ENCODE assay signal across 17 cellular contexts in genomic region chr17:17419621-17420020, GRCh38. TPM values are rescaled to one million over a fixed set of nuclear protein-coding genes. Genes with fewer than 3 reads are reported as not detected.
DNase-seq lines count a peak whose midpoint lies in the region; ATAC-seq and TF ChIP-seq lines count a peak whose summit lies in the region.
"Had no signal": no experiment of that assay in that cellular context is flagged by ENCODE, and none has a peak within 500 bp of the region (broad histone marks: within the 10 kb centered on the region; RNA-seq: fewer than 3 reads in every experiment).

No MANE protein-coding gene starts in this region.

- no peak for TF ChIP-seq CTCF in heart right ventricle (IDR thresholded peaks at IDR 0.05)
- no peak for TF ChIP-seq CTCF in parathyroid adenoma (IDR thresholded peaks at IDR 0.05)

- peaks cover 0 to 7% (median 0%) of the 10 kb centered on the region in 11 donors for H3K9me3 ChIP-seq in heart right ventricle
- H3K9me3 ChIP-seq in parathyroid adenoma (ENCODE audit: control insufficient read depth, low read length): no peaks in the 10 kb centered on the region
- H3K9me3 ChIP-seq: ascending aorta had no signal

- no peak for ATAC-seq in stimulated activated naive CD8-positive, alpha-beta T cell treated with anti-CD3 and anti-CD28 coated beads, Interleukin-15, amount 100 ng/mL, for 72 hours
- ATAC-seq in heart right ventricle: peak in 4 of 8 donors; percentile 24 to 65 (median 44)

- H3K27me3 ChIP-seq in heart right ventricle (no peaks in the 10 kb centered on the region), parathyroid adenoma (ENCODE audit: control insufficient read depth, insufficient read depth, low read length) (no peaks in the 10 kb centered on the region)
- H3K27me3 ChIP-seq: ascending aorta had no signal

- H3K27ac ChIP-seq in heart right ventricle (peak overlapping the region in 9 of 10 donors; percentile 52 to 81 (median 74)), parathyroid adenoma (peak overlapping the region; percentile 15)
- H3K27ac ChIP-seq: ascending aorta had no signal

- 54 to 72% methylated on average over 4 of the region's 4 CpGs for WGBS in heart right ventricle, 2 donors

- no peak overlapping the region for H3K4me3 Mint-ChIP-seq in stimulated activated naive CD8-positive, alpha-beta T cell treated with anti-CD3 and anti-CD28 coated beads, Interleukin-15, Interleukin-2, amounts not matched to agents 100 ng/mL and 50 ng/mL, for 24 hours
- H3K4me3 Mint-ChIP-seq in stimulated activated naive CD8-positive, alpha-beta T cell treated with anti-CD3 and anti-CD28 coated beads, Interleukin-15, amount 100 ng/mL, for 72 hours: no peak overlapping the region
- H3K4me3 Mint-ChIP-seq: activated B cell treated with CpG ODN at 0.5 μM for 24 hours; dendritic cell treated with granulocyte-macrophage colony-stimulating factor and Interleukin-4, amounts not matched to agents 40 ng/mL and 50 ng/mL, for 4 days; type B pancreatic cell had no signal

- H3K27me3 Mint-ChIP-seq in stimulated activated naive CD8-positive, alpha-beta T cell treated with anti-CD3 and anti-CD28 coated beads, Interleukin-15, Interleukin-2, amounts not matched to agents 100 ng/mL and 50 ng/mL, for 24 hours: no peaks in the 10 kb centered on the region
- no peaks in the 10 kb centered on the region for H3K27me3 Mint-ChIP-seq in stimulated activated naive CD8-positive, alpha-beta T cell treated with anti-CD3 and anti-CD28 coated beads, Interleukin-15, amount 100 ng/mL, for 72 hours
- H3K27me3 Mint-ChIP-seq: dendritic cell treated with granulocyte-macrophage colony-stimulating factor and Interleukin-4, amounts not matched to agents 40 ng/mL and 50 ng/mL, for 4 days; progenitor cell of endocrine pancreas; type B pancreatic cell had no signal

- H2AFZ ChIP-seq in parathyroid adenoma: no peak overlapping the region

- H3K36me3 ChIP-seq in heart right ventricle: no peaks in the 10 kb centered on the region
- H3K36me3 ChIP-seq in parathyroid adenoma (ENCODE audit: control insufficient read depth, insufficient read depth, low read length): no peaks in the 10 kb centered on the region
- H3K36me3 ChIP-seq: ascending aorta had no signal

- H3K4me2 ChIP-seq in parathyroid adenoma (ENCODE audit: low read length): no peak overlapping the region

- no peak overlapping the region for H3K4me3 ChIP-seq in heart right ventricle
- H3K4me3 ChIP-seq in parathyroid adenoma (ENCODE audit: low read depth, low read length): no peak overlapping the region
- H3K4me3 ChIP-seq: ascending aorta had no signal

- H3K9me3 Mint-ChIP-seq in stimulated activated naive CD8-positive, alpha-beta T cell treated with anti-CD3 and anti-CD28 coated beads, Interleukin-15, Interleukin-2, amounts not matched to agents 100 ng/mL and 50 ng/mL, for 24 hours: peaks cover 3% of the 10 kb centered on the region
- peaks cover 1 to 9% of the 10 kb centered on the region in 2 donors for H3K9me3 Mint-ChIP-seq in stimulated activated naive CD8-positive, alpha-beta T cell treated with anti-CD3 and anti-CD28 coated beads, Interleukin-15, amount 100 ng/mL, for 72 hours
- H3K9me3 Mint-ChIP-seq: activated B cell treated with CpG ODN at 0.5 μM for 24 hours had no signal

- DNase-seq in stimulated activated naive CD8-positive, alpha-beta T cell treated with anti-CD3 and anti-CD28 coated beads, Interleukin-15, amount 100 ng/mL, for 72 hours: no peak
- DNase-seq in heart right ventricle (peak in 1 of 2 donors; percentile 39), GM19238 (ENCODE audit: insufficient read length, low spot score) (no peak), GM03348 (ENCODE audit: low spot score) (no peak), NCI-H345 (lab: John Stamatoyannopoulos, UW) (no peak), retina (no peak)
- DNase-seq: activated B cell treated with CpG ODN at 0.5 μM for 24 hours; Calu3; MM.1S; NCI-H82; stimulated activated CD4-positive, alpha-beta T cell treated with anti-CD3 and anti-CD28 coated beads, Interleukin-2, amount 100 ng/mL, for 48 hours had no signal

- H3K4me1 ChIP-seq in heart right ventricle (peaks cover 2 to 59% (median 40%) of the 10 kb centered on the region in 9 donors), parathyroid adenoma (peaks cover 5% of the 10 kb centered on the region)
- H3K4me1 ChIP-seq: ascending aorta had no signal

- H3K79me2 ChIP-seq in parathyroid adenoma: no peaks in the 10 kb centered on the region

- no peaks in the 10 kb centered on the region for H3K36me3 Mint-ChIP-seq in stimulated activated naive CD8-positive, alpha-beta T cell treated with anti-CD3 and anti-CD28 coated beads, Interleukin-15, Interleukin-2, amounts not matched to agents 100 ng/mL and 50 ng/mL, for 24 hours (ENCODE audit: low read depth)
- H3K36me3 Mint-ChIP-seq: type B pancreatic cell had no signal

- H3K9ac ChIP-seq in parathyroid adenoma: no peak overlapping the region

- peaks cover 21% of the 10 kb centered on the region for H3K4me1 Mint-ChIP-seq in stimulated activated naive CD8-positive, alpha-beta T cell treated with anti-CD3 and anti-CD28 coated beads, Interleukin-15, Interleukin-2, amounts not matched to agents 100 ng/mL and 50 ng/mL, for 24 hours (ENCODE audit: low read depth)
- peaks cover 19% of the 10 kb centered on the region for H3K4me1 Mint-ChIP-seq in stimulated activated naive CD8-positive, alpha-beta T cell treated with anti-CD3 and anti-CD28 coated beads, Interleukin-15, amount 100 ng/mL, for 72 hours

- intact Hi-C loops in heart right ventricle (cut with DNase I): loop anchor here in 3 of 10 donors (2.0 to 5.0 kb wide), 7 partner anchors 42 to 149 kb away; partner anchors contain the start of genes MED9 (in 2 of the 3) and RASD1 (in 1 of the 3)

- peak overlapping the region; percentile 78 for H3K27ac Mint-ChIP-seq in stimulated activated naive CD8-positive, alpha-beta T cell treated with anti-CD3 and anti-CD28 coated beads, Interleukin-15, Interleukin-2, amounts not matched to agents 100 ng/mL and 50 ng/mL, for 24 hours
- H3K27ac Mint-ChIP-seq in stimulated activated naive CD8-positive, alpha-beta T cell treated with anti-CD3 and anti-CD28 coated beads, Interleukin-15, amount 100 ng/mL, for 72 hours: no peak overlapping the region
- H3K27ac Mint-ChIP-seq: activated B cell treated with CpG ODN at 0.5 μM for 24 hours; dendritic cell treated with granulocyte-macrophage colony-stimulating factor and Interleukin-4, amounts not matched to agents 40 ng/mL and 50 ng/mL, for 4 days; progenitor cell of endocrine pancreas had no signal

RNA-seq across cellular contexts. Expression of gene MED9, which starts 57.2 kb away (rescaled TPM):
- total RNA-seq in heart right ventricle: 10 to 100 TPM; 31.4 to 42.0 (median 35.2) TPM
- 10 to 100 TPM; 32.6 to 33.8 TPM for polyA plus RNA-seq in heart right ventricle
